28 cellular contexts compared by ENCODE assay signal in the genomic region with DNA sequence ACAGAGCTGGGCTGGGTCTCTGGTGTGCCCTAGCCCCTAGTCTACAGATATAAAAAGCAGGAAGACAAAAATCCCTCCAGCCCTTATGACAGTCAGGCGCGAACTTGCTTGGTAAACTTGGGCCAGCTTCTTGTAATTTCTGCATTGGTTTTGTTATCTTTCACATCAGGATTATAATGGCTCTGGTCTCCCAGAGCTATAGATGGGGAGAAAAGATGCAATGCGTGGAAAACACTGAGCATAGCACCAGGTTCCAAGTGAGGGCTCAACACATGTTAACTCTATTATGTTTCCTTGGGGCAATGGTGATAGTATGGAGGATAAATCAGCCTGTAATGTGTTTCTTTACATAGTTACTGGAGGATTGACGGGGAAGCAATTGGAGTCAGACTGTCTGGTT.
"Had no signal": no experiment of that assay in that cellular context is flagged by ENCODE, and none has a peak within 500 bp of the region (broad histone marks: within the 10 kb centered on the region; RNA-seq: fewer than 3 reads in every experiment).

No MANE protein-coding gene starts in this region.

- H3K4me3 ChIP-seq: colonic mucosa, coronary artery, dorsolateral prefrontal cortex, esophagus muscularis mucosa, esophagus squamous epithelium, gastrocnemius medialis, gastroesophageal sphincter, heart left ventricle, heart right ventricle, hepatocyte had no signal

- H3K27me3 ChIP-seq: colonic mucosa, foreskin keratinocyte had no signal

- FAIRE-seq: endometrium, endothelial cell of umbilical vein, frontal cortex had no signal

- H3K79me2 ChIP-seq: hepatocyte had no signal

- H3K4me2 ChIP-seq: hepatocyte had no signal

- H2AFZ ChIP-seq: hepatocyte had no signal

- H3K36me3 ChIP-seq: colonic mucosa, esophagus muscularis mucosa, esophagus squamous epithelium, gastrocnemius medialis, gastroesophageal sphincter, heart left ventricle, heart right ventricle had no signal

- DNase-seq: colonic mucosa; cortex of kidney; dermis blood vessel endothelial cell; dorsolateral prefrontal cortex; effector CD4-positive, alpha-beta T cell; effector CD8-positive, alpha-beta T cell; effector memory CD4-positive, alpha-beta T cell; effector memory CD8-positive, alpha-beta T cell; endodermal cell; esophagus squamous epithelium; foreskin fibroblast; foreskin keratinocyte; foreskin melanocyte; gastrocnemius medialis; glutamatergic neuron; head of caudate nucleus; heart left ventricle; heart right ventricle; hippocampal formation had no signal

- H3K27ac ChIP-seq: colonic mucosa, coronary artery, dorsolateral prefrontal cortex, epithelial cell of prostate, esophagus muscularis mucosa, esophagus squamous epithelium, foreskin keratinocyte, gastrocnemius medialis, gastroesophageal sphincter, heart left ventricle, heart right ventricle, hepatocyte had no signal

- ATAC-seq: effector memory CD8-positive, alpha-beta T cell; esophagus mucosa; foreskin keratinocyte; gastrocnemius medialis; gastroesophageal sphincter; heart left ventricle; heart right ventricle had no signal

- H3K9me3 ChIP-seq: colonic mucosa, esophagus squamous epithelium, gastrocnemius medialis had no signal

- H3K4me1 ChIP-seq: colonic mucosa, esophagus muscularis mucosa, esophagus squamous epithelium, foreskin keratinocyte, gastrocnemius medialis, heart right ventricle had no signal
